Comparison of ENCODE assay signal across 8 cellular contexts in the genomic region with DNA sequence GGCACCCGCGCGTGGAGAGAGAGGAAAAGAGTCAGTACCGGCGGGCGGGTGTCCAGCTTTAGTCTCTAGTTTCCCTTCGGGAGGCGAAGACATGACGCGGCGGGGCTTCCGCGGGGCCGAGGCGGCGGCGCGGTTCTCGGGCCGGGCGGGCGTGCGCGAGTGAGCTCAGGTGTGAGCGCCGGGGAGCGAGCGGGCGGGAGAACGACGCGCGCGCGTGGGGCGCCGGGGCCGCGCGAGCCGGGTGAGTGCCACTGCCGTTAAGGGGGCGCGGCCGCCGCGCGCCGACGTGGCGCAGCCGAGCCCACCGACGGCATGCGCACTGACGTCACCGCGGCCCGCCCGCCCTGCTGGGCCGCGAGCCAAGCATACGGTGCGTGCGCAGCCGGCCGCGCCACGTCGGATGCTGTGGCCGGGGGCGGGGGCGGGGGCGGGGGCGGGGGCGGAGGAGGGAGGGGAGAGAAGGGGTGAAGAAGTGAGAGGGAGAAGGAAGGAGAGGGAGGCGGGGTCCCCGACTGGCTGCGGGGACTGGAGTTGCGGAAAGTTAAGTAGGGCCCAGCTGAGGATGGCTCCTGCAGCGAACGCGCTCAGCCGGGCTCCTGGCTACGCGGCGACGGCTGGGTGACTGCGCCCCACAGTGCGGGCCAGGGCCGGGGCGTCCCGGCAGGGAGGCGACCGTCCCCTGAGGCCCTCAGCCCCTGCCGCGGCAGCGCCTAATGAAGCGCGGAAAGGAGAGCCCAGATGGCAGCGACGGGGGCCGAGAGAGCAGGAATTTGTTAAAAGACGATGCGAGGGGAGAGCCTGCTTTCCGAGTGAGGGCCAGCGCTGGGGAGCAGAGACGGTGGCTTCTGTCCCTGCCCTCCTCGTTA. TPM values are rescaled to one million over a fixed set of nuclear protein-coding genes. Genes with fewer than 3 reads are reported as not detected.
DNase-seq lines count a peak whose midpoint lies in the region; ATAC-seq and TF ChIP-seq lines count a peak whose summit lies in the region.

Gene DAP (minus strand): TSS at position 259 of the 866 bp plus-strand sequence. CDS start 166 bp downstream, at position 93.

- DNase-seq in NCI-H1105 (lab: John Stamatoyannopoulos, UW) (peak; percentile 79), T-cell (peak; percentile 74 to 94 (median 87)), heart left ventricle (peak; percentile 85 to 94 (median 91)), posterior cingulate gyrus (peak; percentile 55 to 96 (median 65)), type B pancreatic cell (ENCODE audit: extremely low spot score, unreplicated experiment) (peak; percentile 91)

- peak in 1 of 2 donors; percentile 42 for TF ChIP-seq POLR2A in heart left ventricle (IDR thresholded peaks at IDR 0.05)

- peak within 1 kb of the TSS; percentile 85 to 90 for H3K27ac Mint-ChIP-seq in T-cell
- peak within 1 kb of the TSS; percentile 93 for H3K27ac Mint-ChIP-seq in type B pancreatic cell

- H3K4me3 ChIP-seq in GM12875 (ENCODE audit: low read depth, low read length) (peak within 1 kb of the TSS; percentile 74), heart left ventricle (peak within 1 kb of the TSS; percentile 59 to 95 (median 75))

- intact Hi-C loops in heart left ventricle (cut with DNase I), result loop anchor here in 5 of 10 donors (1.0 to 10.0 kb wide), 7 partner anchors 36 to 406 kb away; partner anchors contain the start of gene MARCHF6 (in 1 of the 5)
- intact Hi-C loops in posterior cingulate gyrus (cut with DNase I), result loop anchor here (10.0 kb wide), 1 partner anchor 56 kb away; no protein-coding TSS in a partner anchor

- peaks cover 0 to 51% (median 29%) of the 10 kb centered on the region in 12 donors for H3K4me1 ChIP-seq in heart left ventricle

- H3K36me3 ChIP-seq in heart left ventricle, result peaks cover 0 to 6% (median 0%) of the 10 kb centered on the region in 9 donors

- H3K27ac ChIP-seq in adipose tissue (ENCODE audit: low read depth, low read length) (peak within 1 kb of the TSS; percentile 58), heart left ventricle (peak within 1 kb of the TSS; percentile 83 to 99 (median 95))

- CTCF ChIA-PET in T-cell (lab: Charles Lee), result no interaction called here

- H3K4me1 Mint-ChIP-seq in T-cell (peaks cover 55 to 57% (median 55%) of the 10 kb centered on the region in 3 donors), type B pancreatic cell (ENCODE audit: unreplicated experiment) (peaks cover 49% of the 10 kb centered on the region)

- H3K27me3 ChIP-seq in heart left ventricle, result no peaks in the 10 kb centered on the region

- POLR2A ChIA-PET in T-cell (lab: Charles Lee), result interaction anchor here in 1 of 2 donors (0.9 to 1.0 kb wide), 2 partner anchors 19 to 408 kb away, joined by 3 read pairs; partner anchors contain the start of gene MARCHF6

- no peaks in the 10 kb centered on the region for H3K9me3 ChIP-seq in heart left ventricle

- H3K36me3 Mint-ChIP-seq in T-cell (peaks cover 4% of the 10 kb centered on the region), type B pancreatic cell (peaks cover 5% of the 10 kb centered on the region)

- H3K27me3 Mint-ChIP-seq in T-cell (peaks cover 0 to 4% of the 10 kb centered on the region in 2 donors), type B pancreatic cell (no peaks in the 10 kb centered on the region)

- 0 to 1% (median 0%) methylated on average over 75 to 103 of the region's 109 CpGs for WGBS in adipose tissue, 3 donors
- WGBS in heart left ventricle, 4 donors, result 0 to 1% (median 1%) methylated on average over 46 to 109 of the region's 109 CpGs

- H3K4me3 Mint-ChIP-seq in T-cell (peak within 1 kb of the TSS; percentile 82 to 93 (median 90)), type B pancreatic cell (peak within 1 kb of the TSS; percentile 95)

- H3K9me3 Mint-ChIP-seq in T-cell (no peaks in the 10 kb centered on the region), type B pancreatic cell (peaks cover 4% of the 10 kb centered on the region)

- TF ChIP-seq CTCF in GM12875 (IDR thresholded peaks at IDR 0.05; ENCODE audit: borderline replicate concordance, insufficient read depth, low read depth, low read length) (no peak), heart left ventricle (IDR thresholded peaks at IDR 0.05) (no peak), type B pancreatic cell (conservative IDR thresholded peaks at IDR 0.05) (no peak)

- ATAC-seq in HG02642 (IDR thresholded peaks at IDR 0.05; ENCODE audit: poor library complexity, unreplicated experiment) (peak; percentile 80), T-cell (replicated peaks in 1 of 4) (peak; percentile 87 to 92 (median 90)), heart left ventricle (peak; percentile 65 to 94 (median 86))

RNA-seq across cellular contexts. Expression of gene DAP, which starts in this region (rescaled TPM):
- total RNA-seq in T-cell, result 10 to 100 TPM; 34.1 to 43.7 (median 36.3) TPM
- polyA plus RNA-seq in adipose tissue, result 100 to 1,000 TPM in 2 of 3 donors, 10 to 100 TPM in 1; 46.9 to 132 (median 102) TPM
- total RNA-seq in heart left ventricle, result 10 to 100 TPM; 24.3 to 61.6 (median 28.5) TPM
- polyA plus RNA-seq in heart left ventricle, result 10 to 100 TPM; 13.8 to 45.8 TPM
- 82.7 and 102 TPM in 2 replicates for total RNA-seq in type B pancreatic cell (ENCODE audit: low replicate concordance)

Comparison
In these comparisons a context has a peak if more than half of its experiments do, and no peak if none do; other contexts are left out.
1. Peak in every context shown above with its lines: DNase-seq, ATAC-seq, H3K4me3 ChIP-seq and H3K27ac ChIP-seq.